Comparison of ENCODE assay signal across 1 cellular context in the genomic region with DNA sequence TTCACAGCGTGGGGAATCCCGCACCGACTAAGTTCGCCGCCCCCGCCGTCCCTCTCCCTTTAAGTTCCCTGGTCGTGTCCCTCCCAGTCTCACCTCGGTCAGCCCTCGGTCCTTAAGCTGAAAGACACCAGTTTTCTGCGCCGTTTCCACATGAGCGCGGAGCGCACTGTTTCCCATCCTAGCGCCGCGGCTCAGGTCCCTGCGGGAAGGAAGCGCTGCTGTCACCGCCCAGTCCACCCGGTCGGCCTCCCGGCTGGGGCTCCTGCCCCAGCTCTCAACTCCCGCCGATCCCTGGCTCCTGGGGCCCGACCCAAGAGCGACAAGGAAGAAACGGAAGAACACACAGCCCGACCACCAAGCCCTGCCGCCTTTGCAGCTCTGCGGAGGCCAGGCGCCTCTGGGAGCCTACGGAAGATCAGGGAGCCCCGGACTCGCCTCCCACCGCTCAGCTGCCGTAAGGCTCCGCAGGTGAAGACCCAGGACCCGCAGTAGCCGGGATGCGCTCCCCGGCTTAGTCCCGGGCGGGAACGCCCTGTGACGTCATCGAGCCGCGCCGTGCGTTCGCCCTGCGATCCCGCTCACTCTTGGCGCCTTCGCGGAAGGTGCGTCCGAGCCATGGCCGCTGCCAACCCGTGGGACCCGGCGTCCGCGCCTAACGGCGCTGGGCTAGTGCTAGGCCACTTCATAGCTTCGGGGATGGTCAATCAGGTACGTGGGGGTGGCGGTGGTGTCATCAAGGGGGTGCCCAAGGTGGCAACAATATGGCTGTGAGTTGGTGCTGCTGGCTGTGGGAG.
A peak's percentile ranks its signal among the peaks of the same experiment; 100 is the strongest.
TF ChIP-seq lines count a peak whose summit lies in the region.

A gene (plus strand): TSS at position 581 of the 794 bp plus-strand sequence. CDS start 35 bp downstream, at position 616.
A gene (minus strand): TSS at position 536 of the 794 bp plus-strand sequence. CDS start 359 bp downstream, at position 177.

TF ChIP-seq in IMR-90, 13 proteins besides CTCF, POLR2A, EP300 and RAD21:
- TF ChIP-seq BHLHE40 (IDR thresholded peaks at IDR 0.05; ENCODE audit: low read depth, low read length) (0 out of 2 replicates have a peak, but pooled peaks have one; percentile 18), MXI1 (IDR thresholded peaks at IDR 0.05; ENCODE audit: borderline replicate concordance, low read depth, low read length) (peak; percentile 74), NFE2L2 (IDR thresholded peaks at IDR 0.05; ENCODE audit: low read depth, low read length) (no peak)
- TF ChIP-seq, protein P1, sequence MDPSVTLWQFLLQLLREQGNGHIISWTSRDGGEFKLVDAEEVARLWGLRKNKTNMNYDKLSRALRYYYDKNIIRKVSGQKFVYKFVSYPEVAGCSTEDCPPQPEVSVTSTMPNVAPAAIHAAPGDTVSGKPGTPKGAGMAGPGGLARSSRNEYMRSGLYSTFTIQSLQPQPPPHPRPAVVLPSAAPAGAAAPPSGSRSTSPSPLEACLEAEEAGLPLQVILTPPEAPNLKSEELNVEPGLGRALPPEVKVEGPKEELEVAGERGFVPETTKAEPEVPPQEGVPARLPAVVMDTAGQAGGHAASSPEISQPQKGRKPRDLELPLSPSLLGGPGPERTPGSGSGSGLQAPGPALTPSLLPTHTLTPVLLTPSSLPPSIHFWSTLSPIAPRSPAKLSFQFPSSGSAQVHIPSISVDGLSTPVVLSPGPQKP (IDR thresholded peaks at IDR 0.05; ENCODE audit: borderline replicate concordance, low read depth, low read length): no peak
